In genomic region chr10:12412671-12413368, GRCh38 we compare ENCODE assay signal across 18 cellular contexts.
DNase-seq lines count a peak whose midpoint lies in the region; ATAC-seq and TF ChIP-seq lines count a peak whose summit lies in the region.
"Had no signal": no experiment of that assay in that cellular context is flagged by ENCODE, and none has a peak within 500 bp of the region (broad histone marks: within the 10 kb centered on the region; RNA-seq: fewer than 3 reads in every experiment).

No MANE protein-coding gene starts in this region.

- H3K4me3 Mint-ChIP-seq in activated naive CD8-positive, alpha-beta T cell treated with anti-CD3 and anti-CD28 coated beads, Interleukin-2, amount 10 ng/mL, durations not matched to agents 7 days and 5 days, result peak overlapping the region; percentile 13

- ATAC-seq in GM21423 (IDR thresholded peaks at IDR 0.05; ENCODE audit: unreplicated experiment) (peak; percentile 76), lower lobe of right lung (no peak), HG03521 (IDR thresholded peaks at IDR 0.05; ENCODE audit: unreplicated experiment) (no peak)
- ATAC-seq in activated naive CD8-positive, alpha-beta T cell treated with anti-CD3 and anti-CD28 coated beads, Interleukin-2, amount 10 ng/mL, durations not matched to agents 7 days and 5 days (ENCODE audit: low read depth), result peak; percentile 91
- ATAC-seq: left ventricle myocardium superior had no signal

- peaks cover 4% of the 10 kb centered on the region for H3K9me3 Mint-ChIP-seq in activated naive CD8-positive, alpha-beta T cell treated with anti-CD3 and anti-CD28 coated beads, Interleukin-2, amount 10 ng/mL, durations not matched to agents 7 days and 5 days

- no peak overlapping the region for H3K4me3 ChIP-seq in lower lobe of right lung
- H3K4me3 ChIP-seq: BLaER1, hepatocyte, skin epidermis, stomach had no signal

- TF ChIP-seq CTCF in lower lobe of right lung (IDR thresholded peaks at IDR 0.05), result no peak

- intact Hi-C loops in lower lobe of right lung (cut with DNase I), result no loop called here

- DNase-seq in UCSD-AML1 (lab: John Stamatoyannopoulos, UW; ENCODE audit: unreplicated experiment) (peak; percentile 48), lower lobe of right lung (no peak), SW 1271 (lab: John Stamatoyannopoulos, UW) (no peak), midbrain (lab: John Stamatoyannopoulos, UW) (no peak)
- DNase-seq in activated naive CD8-positive, alpha-beta T cell treated with anti-CD3 and anti-CD28 coated beads, Interleukin-2, amount 10 ng/mL, durations not matched to agents 7 days and 5 days, result peak; percentile 52
- DNase-seq in stimulated activated CD4-positive, alpha-beta T cell treated with anti-CD3 and anti-CD28 coated beads, TNF-alpha, amount 100 ng/mL, for 48 hours (ENCODE audit: low read depth in 3 of 3), result peak in 2 of 3 donors; percentile 20 to 32
- DNase-seq: left ventricle myocardium superior, NCI-H1105, NCI-H510A, stomach, T1000 had no signal

- peaks cover 20% of the 10 kb centered on the region for H3K4me1 Mint-ChIP-seq in activated naive CD8-positive, alpha-beta T cell treated with anti-CD3 and anti-CD28 coated beads, Interleukin-2, amount 10 ng/mL, durations not matched to agents 7 days and 5 days

- H3K36me3 Mint-ChIP-seq in activated naive CD8-positive, alpha-beta T cell treated with anti-CD3 and anti-CD28 coated beads, Interleukin-2, amount 10 ng/mL, durations not matched to agents 7 days and 5 days, result peaks cover 8% of the 10 kb centered on the region

- no peak overlapping the region for H3K27ac ChIP-seq in lower lobe of right lung
- H3K27ac ChIP-seq: BLaER1, hepatocyte, neutrophil, RWPE1 had no signal

- no peaks in the 10 kb centered on the region for H3K9me3 ChIP-seq in lower lobe of right lung
- H3K9me3 ChIP-seq: neutrophil, stomach had no signal

- H3K27me3 Mint-ChIP-seq in activated naive CD8-positive, alpha-beta T cell treated with anti-CD3 and anti-CD28 coated beads, Interleukin-2, amount 10 ng/mL, durations not matched to agents 7 days and 5 days, result no peaks in the 10 kb centered on the region

- POLR2A ChIA-PET in activated naive CD8-positive, alpha-beta T cell treated with anti-CD3 and anti-CD28 coated beads, Interleukin-2, amount 10 ng/mL, durations not matched to agents 7 days and 5 days (lab: Charles Lee), result no interaction called here

- H3K4me1 ChIP-seq in lower lobe of right lung, result peaks cover 14% of the 10 kb centered on the region
- H3K4me1 ChIP-seq: BLaER1 had no signal

- H3K36me3 ChIP-seq in lower lobe of right lung, result no peaks in the 10 kb centered on the region
- H3K36me3 ChIP-seq: neutrophil, stomach had no signal

- H3K27me3 ChIP-seq in lower lobe of right lung (ENCODE audit: low read depth), result no peaks in the 10 kb centered on the region
- H3K27me3 ChIP-seq: BLaER1, hepatocyte had no signal

- peak overlapping the region; percentile 34 for H3K27ac Mint-ChIP-seq in activated naive CD8-positive, alpha-beta T cell treated with anti-CD3 and anti-CD28 coated beads, Interleukin-2, amount 10 ng/mL, durations not matched to agents 7 days and 5 days

Comparison
In these comparisons a context has a peak if more than half of its experiments do, and no peak if none do; other contexts are left out.
1. ATAC-seq: peak in GM21423 (single experiment) and activated naive CD8-positive, alpha-beta T cell treated with anti-CD3 and anti-CD28 coated beads, Interleukin-2, amount 10 ng/mL, durations not matched to agents 7 days and 5 days (single experiment); none in lower lobe of right lung (0 of 2) and HG03521 (single experiment).
2. DNase-seq: peak in UCSD-AML1 (single experiment), activated naive CD8-positive, alpha-beta T cell treated with anti-CD3 and anti-CD28 coated beads, Interleukin-2, amount 10 ng/mL, durations not matched to agents 7 days and 5 days (single experiment) and stimulated activated CD4-positive, alpha-beta T cell treated with anti-CD3 and anti-CD28 coated beads, TNF-alpha, amount 100 ng/mL, for 48 hours (2 of 3); none in lower lobe of right lung (single experiment), SW 1271 (0 of 2) and midbrain (single experiment).